In genomic region chr7:69109131-69109740, GRCh38 we compare ENCODE assay signal across 13 cellular contexts.
A peak's percentile ranks its signal among the peaks of the same experiment; 100 is the strongest.
DNase-seq lines count a peak whose midpoint lies in the region; ATAC-seq lines count a peak whose summit lies in the region.
"Had no signal": no experiment of that assay in that cellular context is flagged by ENCODE, and none has a peak within 500 bp of the region (broad histone marks: within the 10 kb centered on the region; RNA-seq: fewer than 3 reads in every experiment).

No MANE protein-coding gene starts in this region.

- peak; percentile 33 for DNase-seq in NCI-H82 (lab: John Stamatoyannopoulos, UW)
- DNase-seq in NCI-H82 treated with DMSO at 0.1 percent for 48 hours (lab: John Stamatoyannopoulos, UW; ENCODE audit: unreplicated experiment): no peak
- DNase-seq in NCI-H2196 (lab: John Stamatoyannopoulos, UW; ENCODE audit: unreplicated experiment): peak; percentile 41
- DNase-seq in cerebellum (ENCODE audit: low spot score): peak; percentile 41
- DNase-seq in stimulated activated CD4-positive, alpha-beta T cell treated with anti-CD3 and anti-CD28 coated beads, Interleukin-4, amount 100 ng/mL, for 1 hour: no peak
- no peak for DNase-seq in SK-N-DZ (ENCODE audit: low spot score)
- DNase-seq: DND-41; GOT3; NCI-H187 treated with DMSO at 0.1 percent for 48 hours; NCI-H510A; NK-92 treated with Interleukin-12 subunit alpha and Interleukin-12 subunit beta, amount 100 ng/mL, for 24 hours had no signal

- ATAC-seq in HG02759 (IDR thresholded peaks at IDR 0.05; ENCODE audit: unreplicated experiment): no peak
- ATAC-seq: A549 had no signal

Comparison
In these comparisons a context has a peak if more than half of its experiments do, and no peak if none do; other contexts are left out.
1. DNase-seq: peak in NCI-H82 (single experiment), NCI-H2196 (single experiment) and cerebellum (single experiment); none in NCI-H82 treated with DMSO at 0.1 percent for 48 hours (single experiment), stimulated activated CD4-positive, alpha-beta T cell treated with anti-CD3 and anti-CD28 coated beads, Interleukin-4, amount 100 ng/mL, for 1 hour (single experiment) and SK-N-DZ (single experiment).